8 cellular contexts compared by ENCODE assay signal in genomic region chr15:66505818-66506217, GRCh38. TPM values are rescaled to one million over a fixed set of nuclear protein-coding genes. Genes with fewer than 3 reads are reported as not detected.
DNase-seq lines count a peak whose midpoint lies in the region; ATAC-seq, FAIRE-seq and TF ChIP-seq lines count a peak whose summit lies in the region.

No MANE protein-coding gene starts in this region.

- no TSS peak for BruUV-seq in K562 (replicated peaks; lab: Mats Ljungman, UMichigan)

- POLR2A ChIA-PET in K562 (lab: Yijun Ruan, JAX), result interaction anchor here (0.6 to 2.9 kb wide), 10 partner anchors 9 to 320 kb away, joined by 3 to 8 read pairs (median 4); no protein-coding TSS in a partner anchor

- peaks cover 0 to 36% (median 19%) of the 10 kb centered on the region in 9 donors for H3K36me3 ChIP-seq in heart right ventricle
- peaks cover 45% of the 10 kb centered on the region for H3K36me3 ChIP-seq in K562 (ENCODE audit: control insufficient read depth, insufficient read depth, low read length)
- H3K36me3 ChIP-seq in lower lobe of right lung, result peaks cover 26% of the 10 kb centered on the region
- H3K36me3 ChIP-seq in upper lobe of right lung, result peaks cover 26% of the 10 kb centered on the region

- H3K4me1 ChIP-seq in heart right ventricle, result peaks cover 5 to 42% (median 27%) of the 10 kb centered on the region in 9 donors
- H3K4me1 ChIP-seq in K562 (replicated peaks in 1 of 2; ENCODE audit: control insufficient read depth in 2 of 2, insufficient read depth in 2 of 2, low read length in 2 of 2), result peaks cover 17 to 19% of the 10 kb centered on the region in 2 experiments
- H3K4me1 ChIP-seq in lower lobe of right lung, result peaks cover 38% of the 10 kb centered on the region
- H3K4me1 ChIP-seq in upper lobe of right lung, result peaks cover 33% of the 10 kb centered on the region

- no peaks in the 10 kb centered on the region for H3K9me1 ChIP-seq in K562 (ENCODE audit: control insufficient read depth, insufficient read depth, low read length)

- peak overlapping the region; percentile 97; the same call in 1 of the 2 replicates for H2AFZ ChIP-seq in K562 (ENCODE audit: low read depth, low read length)

- peak overlapping the region; percentile 97 to 98 for H3K9ac ChIP-seq in K562 (ENCODE audit: insufficient read depth in 1 of 2, low read depth in 2 of 2, low read length in 2 of 2)

- H4K20me1 ChIP-seq in K562 (replicated peaks; ENCODE audit: control insufficient read depth, insufficient read depth, low read length), result peaks cover 27% of the 10 kb centered on the region

- peak overlapping the region; percentile 97 for H3K4me2 ChIP-seq in K562 (ENCODE audit: insufficient read depth, low read length)

- CTCF ChIA-PET in K562 (lab: Yijun Ruan, JAX; ENCODE audit: low intra/inter-chr PET ratio), result no interaction called here

- TF ChIP-seq EP300 in K562 (IDR thresholded peaks at IDR 0.05; ENCODE audit: low read length), result no peak

- H3K27ac ChIP-seq in heart right ventricle, result peak overlapping the region in 4 of 10 donors; percentile 93 to 98 (median 95)
- peak overlapping the region; percentile 97 for H3K27ac ChIP-seq in K562 (ENCODE audit: extremely low read depth, low read depth, low read length)
- peak overlapping the region; percentile 97 for H3K27ac ChIP-seq in lower lobe of right lung
- H3K27ac ChIP-seq in upper lobe of right lung, result peak overlapping the region; percentile 97

- H3K27me3 ChIP-seq in heart right ventricle, result no peaks in the 10 kb centered on the region
- no peaks in the 10 kb centered on the region for H3K27me3 ChIP-seq in K562 (ENCODE audit: control insufficient read depth in 2 of 2, insufficient read depth in 2 of 2, low read length in 2 of 2)
- no peaks in the 10 kb centered on the region for H3K27me3 ChIP-seq in lower lobe of right lung (ENCODE audit: low read depth)
- no peaks in the 10 kb centered on the region for H3K27me3 ChIP-seq in upper lobe of right lung

- H3K79me2 ChIP-seq in K562 (ENCODE audit: control insufficient read depth, insufficient read depth, low read length), result peaks cover 80% of the 10 kb centered on the region

- in situ Hi-C loops in K562 (cut with MboI), result no loop called here

- ATAC-seq in heart right ventricle (no peak), Right ventricle myocardium superior (ENCODE audit: poor library complexity) (no peak), K562 (no peak), lower lobe of right lung (no peak), upper lobe of right lung (no peak)

- TF ChIP-seq POLR2A in K562 (conservative IDR thresholded peaks at IDR 0.05), result no peak

- WGBS in heart right ventricle, 2 donors, result 38 to 48% methylated on average over 4 of the region's 4 CpGs
- WGBS in K562 (ENCODE audit: insufficient coverage, low coverage, missing lambda C conversion rate), result 2% methylated on average over 4 of the region's 4 CpGs

- no peak for TF ChIP-seq CTCF in heart right ventricle (IDR thresholded peaks at IDR 0.05)
- TF ChIP-seq CTCF in K562 (IDR thresholded peaks at IDR 0.05 in 2 of 3, conservative IDR thresholded peaks at IDR 0.05 in 1 of 3; ENCODE audit: insufficient read depth in 2 of 3, low read depth in 1 of 3, low read length in 3 of 3), result no peak
- TF ChIP-seq CTCF in lower lobe of right lung (IDR thresholded peaks at IDR 0.05), result no peak
- TF ChIP-seq CTCF in upper lobe of right lung (IDR thresholded peaks at IDR 0.05), result no peak

- DNase-seq in heart right ventricle (no peak), Right ventricle myocardium superior (no peak), K562 (ENCODE audit: extremely low read depth in 1 of 4, low spot score in 3 of 4) (no peak), lower lobe of right lung (no peak), upper lobe of right lung (no peak), putamen (ENCODE audit: low spot score) (no peak), HCEC 1CT (no peak), activated gamma-delta T cell treated with Interleukin-2 at 50 U/mL for 16 hours (no peak)

- FAIRE-seq in K562 (lab: Jason Lieb, UNC), result no peak

- TF ChIP-seq RAD21 in K562 (CRISPR knock-in tag; conservative IDR thresholded peaks at IDR 0.05 in 1 of 2, IDR thresholded peaks at IDR 0.05 in 1 of 2), result no peak

- intact Hi-C loops in heart right ventricle (cut with DNase I) (no loop called here), Right ventricle myocardium superior (cut with DNase I) (no loop called here), K562 (cut with micrococcal nuclease) (loop anchor here (5.0 kb wide), 1 partner anchor 61 kb away; the partner anchor contains the start of gene LCTL), lower lobe of right lung (cut with DNase I) (no loop called here), upper lobe of right lung (cut with DNase I) (no loop called here)

- no peaks in the 10 kb centered on the region for H3K9me3 ChIP-seq in heart right ventricle
- H3K9me3 ChIP-seq in K562 (replicated peaks; ENCODE audit: control insufficient read depth, insufficient read depth, low read depth, low read length), result no peaks in the 10 kb centered on the region
- no peaks in the 10 kb centered on the region for H3K9me3 ChIP-seq in lower lobe of right lung
- no peaks in the 10 kb centered on the region for H3K9me3 ChIP-seq in upper lobe of right lung

- peak overlapping the region in 9 of 10 donors; percentile 57 to 99 (median 85) for H3K4me3 ChIP-seq in heart right ventricle
- peak overlapping the region; percentile 71 for H3K4me3 ChIP-seq in K562
- H3K4me3 ChIP-seq in lower lobe of right lung, result peak overlapping the region; percentile 99
- H3K4me3 ChIP-seq in upper lobe of right lung, result peak overlapping the region; percentile 92

RNA-seq across cellular contexts. Expression of gene ZWILCH, which starts 0.7 kb away (rescaled TPM):
- total RNA-seq in heart right ventricle (1 to 10 TPM; 1.6 to 6.6 (median 2.3) TPM), Right ventricle myocardium superior (2.5 TPM), K562 (2014; rRNA removed) (25.4 and 35.2 TPM in 2 replicates), K562 (2014; rRNA removed; fragmentation: Illumina TruSeq; extraction: Trizol) (59.3 and 62.6 TPM in 2 replicates), K562 (2015; rRNA removed; fragmentation: Illumina TruSeq; extraction: Trizol) (46.8 and 52.0 TPM in 2 replicates), K562 (2021) (36.9 and 41.4 TPM in 2 replicates), lower lobe of right lung (4.1 TPM), upper lobe of right lung (4.6 TPM)
- polyA plus RNA-seq in heart right ventricle (1 to 10 TPM; 1.5 to 2.9 TPM), K562 (2011; rRNA removed) (53.6 and 78.7 TPM in 2 replicates), K562 (2014; fragmentation: Illumina TruSeq; extraction: Trizol) (42.9 and 52.1 TPM in 2 replicates), K562 (2014; fragmentation: Nextera tagmentation; extraction: Ambion mirVana) (10 to 100 TPM; 93.2 to 94.2 TPM), K562 (2014; rRNA removed) (26.7 and 32.8 TPM in 2 replicates)
- 42.4 and 73.0 TPM in 2 replicates for total RNA-seq in K562 (2011; cell fraction: chromatin; rRNA removed; ENCODE audit: low replicate concordance)
- total RNA-seq in K562 (2011; cell fraction: nucleolus; rRNA removed), result 19.2 and 19.7 TPM in 2 replicates
- total RNA-seq in K562 (2011; cell fraction: nucleoplasm; rRNA removed), result 28.9 and 36.6 TPM in 2 replicates
- 10.3 and 13.4 TPM in 2 replicates for polyA plus RNA-seq in K562 (2011; cell fraction: cytosol; rRNA removed)
- 22.1 and 25.2 TPM in 2 replicates for polyA plus RNA-seq in K562 (2011; cell fraction: nucleus; rRNA removed)
- 30.2 and 42.2 TPM in 2 replicates for polyA plus RNA-seq in K562 (2012)
- polyA minus RNA-seq in K562 (2011; rRNA and poly(A)+ RNA removed), result 51.6 and 57.2 TPM in 2 replicates
- polyA minus RNA-seq in K562 (2011; cell fraction: cytosol; rRNA and poly(A)+ RNA removed), result 17.5 and 32.3 TPM in 2 replicates
- polyA minus RNA-seq in K562 (2011; cell fraction: nucleus; rRNA and poly(A)+ RNA removed), result 8.5 and 20.5 TPM in 2 replicates

RNA-seq across cellular contexts. Expression of gene RPL4, which starts 1.2 kb away (rescaled TPM):
- total RNA-seq in heart right ventricle, result 1,000 to 10,000 TPM; 1,152 to 1,492 (median 1,276) TPM
- 1,000 to 10,000 TPM; 2,017 to 3,057 TPM for polyA plus RNA-seq in heart right ventricle
- total RNA-seq in Right ventricle myocardium superior, result 1,324 TPM
- total RNA-seq in K562 (2011; cell fraction: chromatin; rRNA removed; ENCODE audit: low replicate concordance), result 868 and 1,170 TPM in 2 replicates
- total RNA-seq in K562 (2011; cell fraction: nucleolus; rRNA removed), result 749 and 792 TPM in 2 replicates
- total RNA-seq in K562 (2011; cell fraction: nucleoplasm; rRNA removed), result 1,332 and 2,067 TPM in 2 replicates
- total RNA-seq in K562 (2014; rRNA removed), result 2,055 and 3,520 TPM in 2 replicates
- 5,714 and 5,919 TPM in 2 replicates for total RNA-seq in K562 (2014; rRNA removed; fragmentation: Illumina TruSeq; extraction: Trizol)
- total RNA-seq in K562 (2015; rRNA removed; fragmentation: Illumina TruSeq; extraction: Trizol), result 4,633 and 5,069 TPM in 2 replicates
- total RNA-seq in K562 (2021), result 3,792 and 4,028 TPM in 2 replicates
- 6,235 and 7,065 TPM in 2 replicates for polyA plus RNA-seq in K562 (2011; rRNA removed)
- polyA plus RNA-seq in K562 (2011; cell fraction: cytosol; rRNA removed), result 6,584 and 7,119 TPM in 2 replicates
- 2,026 and 2,907 TPM in 2 replicates for polyA plus RNA-seq in K562 (2011; cell fraction: nucleus; rRNA removed)
- polyA plus RNA-seq in K562 (2012), result 3,604 and 6,192 TPM in 2 replicates
- 7,372 and 7,760 TPM in 2 replicates for polyA plus RNA-seq in K562 (2014; fragmentation: Illumina TruSeq; extraction: Trizol)
- 1,000 to 10,000 TPM; 3,604 to 3,827 TPM for polyA plus RNA-seq in K562 (2014; fragmentation: Nextera tagmentation; extraction: Ambion mirVana)
- 5,294 and 6,049 TPM in 2 replicates for polyA plus RNA-seq in K562 (2014; rRNA removed)
- polyA minus RNA-seq in K562 (2011; rRNA and poly(A)+ RNA removed), result 4,239 and 4,627 TPM in 2 replicates
- 1,872 and 2,124 TPM in 2 replicates for polyA minus RNA-seq in K562 (2011; cell fraction: cytosol; rRNA and poly(A)+ RNA removed)
- polyA minus RNA-seq in K562 (2011; cell fraction: nucleus; rRNA and poly(A)+ RNA removed), result 545 and 1,155 TPM in 2 replicates
- total RNA-seq in lower lobe of right lung, result 1,655 TPM
- 1,699 TPM for total RNA-seq in upper lobe of right lung

RNA-seq across cellular contexts. Expression of gene SNAPC5, which starts 8.3 kb away (rescaled TPM):
- total RNA-seq in heart right ventricle (10 to 100 TPM; 28.5 to 41.6 (median 33.9) TPM), Right ventricle myocardium superior (39.6 TPM), K562 (2014; rRNA removed) (67.2 and 96.5 TPM in 2 replicates), K562 (2014; rRNA removed; fragmentation: Illumina TruSeq; extraction: Trizol) (102 and 112 TPM in 2 replicates), K562 (2015; rRNA removed; fragmentation: Illumina TruSeq; extraction: Trizol) (77.0 and 79.9 TPM in 2 replicates), K562 (2021) (56.7 and 57.0 TPM in 2 replicates), lower lobe of right lung (26.1 TPM), upper lobe of right lung (29.9 TPM)
- polyA plus RNA-seq in heart right ventricle (10 to 100 TPM; 32.8 to 48.8 TPM), K562 (2011; rRNA removed) (40.6 and 52.8 TPM in 2 replicates), K562 (2014; fragmentation: Illumina TruSeq; extraction: Trizol) (116 and 118 TPM in 2 replicates), K562 (2014; fragmentation: Nextera tagmentation; extraction: Ambion mirVana) (100 to 1,000 TPM; 155 TPM), K562 (2014; rRNA removed) (70.5 and 80.8 TPM in 2 replicates)
- total RNA-seq in K562 (2011; cell fraction: chromatin; rRNA removed; ENCODE audit: low replicate concordance), result 14.2 and 24.9 TPM in 2 replicates
- total RNA-seq in K562 (2011; cell fraction: nucleolus; rRNA removed), result 11.8 and 12.1 TPM in 2 replicates
- 17.7 and 25.2 TPM in 2 replicates for total RNA-seq in K562 (2011; cell fraction: nucleoplasm; rRNA removed)
- 32.9 and 35.6 TPM in 2 replicates for polyA plus RNA-seq in K562 (2011; cell fraction: cytosol; rRNA removed)
- polyA plus RNA-seq in K562 (2011; cell fraction: nucleus; rRNA removed), result 14.5 and 16.3 TPM in 2 replicates
- polyA plus RNA-seq in K562 (2012), result 44.1 and 78.8 TPM in 2 replicates
- 48.9 and 54.3 TPM in 2 replicates for polyA minus RNA-seq in K562 (2011; rRNA and poly(A)+ RNA removed)
- polyA minus RNA-seq in K562 (2011; cell fraction: cytosol; rRNA and poly(A)+ RNA removed), result 21.3 and 26.0 TPM in 2 replicates
- polyA minus RNA-seq in K562 (2011; cell fraction: nucleus; rRNA and poly(A)+ RNA removed), result 6.6 and 10.2 TPM in 2 replicates

RNA-seq across cellular contexts. Expression of gene LCTL, which starts 60.0 kb away (rescaled TPM):
- under 1 TPM in 1 of 10 donors, not detected in 9; 0.16 TPM for total RNA-seq in heart right ventricle
- not detected for polyA plus RNA-seq in heart right ventricle
- total RNA-seq in Right ventricle myocardium superior, result not detected
- not detected in 2 replicates for total RNA-seq in K562 (2011; cell fraction: chromatin; rRNA removed; ENCODE audit: low replicate concordance)
- 0.17 TPM in 1 of 2 replicates, not detected in the other for total RNA-seq in K562 (2011; cell fraction: nucleolus; rRNA removed)
- total RNA-seq in K562 (2011; cell fraction: nucleoplasm; rRNA removed), result not detected in 2 replicates
- not detected in 2 replicates for total RNA-seq in K562 (2014; rRNA removed)
- not detected in 2 replicates for total RNA-seq in K562 (2014; rRNA removed; fragmentation: Illumina TruSeq; extraction: Trizol)
- total RNA-seq in K562 (2015; rRNA removed; fragmentation: Illumina TruSeq; extraction: Trizol), result not detected in 2 replicates
- not detected in 2 replicates for total RNA-seq in K562 (2021)
- 0.03 and 0.08 TPM in 2 replicates for polyA plus RNA-seq in K562 (2011; rRNA removed)
- polyA plus RNA-seq in K562 (2011; cell fraction: cytosol; rRNA removed), result 0.03 and 0.06 TPM in 2 replicates
- 0.23 TPM in 1 of 2 replicates, not detected in the other for polyA plus RNA-seq in K562 (2011; cell fraction: nucleus; rRNA removed)
- 0.12 and 0.21 TPM in 2 replicates for polyA plus RNA-seq in K562 (2012)
- not detected in 2 replicates for polyA plus RNA-seq in K562 (2014; fragmentation: Illumina TruSeq; extraction: Trizol)
- polyA plus RNA-seq in K562 (2014; fragmentation: Nextera tagmentation; extraction: Ambion mirVana), result under 1 TPM; 0.17 to 0.31 TPM
- not detected in 2 replicates for polyA plus RNA-seq in K562 (2014; rRNA removed)
- not detected in 2 replicates for polyA minus RNA-seq in K562 (2011; rRNA and poly(A)+ RNA removed)
- polyA minus RNA-seq in K562 (2011; cell fraction: cytosol; rRNA and poly(A)+ RNA removed), result not detected in 2 replicates
- polyA minus RNA-seq in K562 (2011; cell fraction: nucleus; rRNA and poly(A)+ RNA removed), result not detected in 2 replicates
- not detected for total RNA-seq in lower lobe of right lung
- total RNA-seq in upper lobe of right lung, result not detected
